9 cellular contexts compared by ENCODE assay signal in genomic region chr6:117481278-117481925, GRCh38. TPM values are rescaled to one million over a fixed set of nuclear protein-coding genes. Genes with fewer than 3 reads are reported as not detected.
DNase-seq lines count a peak whose midpoint lies in the region; ATAC-seq, FAIRE-seq and TF ChIP-seq lines count a peak whose summit lies in the region.
"Had no signal": no experiment of that assay in that cellular context is flagged by ENCODE, and none has a peak within 500 bp of the region (broad histone marks: within the 10 kb centered on the region; RNA-seq: fewer than 3 reads in every experiment).

No MANE protein-coding gene starts in this region.

- DNase-seq in GM10248 (ENCODE audit: extremely low spot score) (peak; percentile 20), T-cell (peak in 13 of 34 experiments; percentile 4 to 40 (median 16)), epithelial cell of prostate (ENCODE audit: low read depth, low spot score) (no peak), sciatic nerve (ENCODE audit: low spot score) (no peak), SHP77 treated with DMSO at 0.1 percent for 48 hours (lab: John Stamatoyannopoulos, UW) (no peak), H54 (ENCODE audit: insufficient read length, low spot score) (no peak), GOT3 (lab: John Stamatoyannopoulos, UW) (no peak)

- CTCF ChIA-PET in GM10248 (lab: Yijun Ruan, JAX), result interaction anchor here (1.2 to 5.1 kb wide), 10 partner anchors 10 to 124 kb away, joined by 3 to 35 read pairs (median 4); no protein-coding TSS in a partner anchor
- CTCF ChIA-PET in T-cell (lab: Charles Lee), result interaction anchor here in 1 of 2 donors (1.1 to 3.5 kb wide), 3 partner anchors 32 to 71 kb away, joined by 3 to 14 read pairs (median 6); no protein-coding TSS in a partner anchor

- no peak for TF ChIP-seq POLR2A in H54 (IDR thresholded peaks at IDR 0.05; ENCODE audit: low read depth, low read length)

- peaks cover 17 to 19% (median 18%) of the 10 kb centered on the region in 3 donors for H3K4me1 Mint-ChIP-seq in T-cell

- peak overlapping the region; percentile 77 to 87 (median 82) for H3K4me3 Mint-ChIP-seq in T-cell

- POLR2A ChIA-PET in GM10248 (lab: Yijun Ruan, JAX), result no interaction called here
- POLR2A ChIA-PET in T-cell (lab: Charles Lee), result no interaction called here

- no peak for FAIRE-seq in H54 (lab: Jason Lieb, UNC)
- FAIRE-seq: TTC549 had no signal

- peaks cover 35 to 37% of the 10 kb centered on the region in 2 donors for H3K27me3 Mint-ChIP-seq in T-cell

- H3K9me3 Mint-ChIP-seq in T-cell, result no peaks in the 10 kb centered on the region

- intact Hi-C loops in sciatic nerve (cut with DNase I), result no loop called here

- H3K27ac ChIP-seq in epithelial cell of prostate, result peak overlapping the region; percentile 74

- peak overlapping the region; percentile 24 to 37 for H3K27ac Mint-ChIP-seq in T-cell

- no peaks in the 10 kb centered on the region for H3K36me3 Mint-ChIP-seq in T-cell

- ATAC-seq in T-cell (replicated peaks in 1 of 4) (peak; percentile 5 to 55 (median 40)), sciatic nerve (peak; percentile 6), HG03520 (IDR thresholded peaks at IDR 0.05; ENCODE audit: unreplicated experiment) (no peak)

- no peak for TF ChIP-seq CTCF in GM10248 (IDR thresholded peaks at IDR 0.05; ENCODE audit: control extremely low read depth, extremely low read depth, low read depth, missing control alignments)

RNA-seq across cellular contexts. Expression of gene DCBLD1, which starts 1.1 kb away (rescaled TPM):
- total RNA-seq in T-cell (1 to 10 TPM; 2.2 to 7.3 (median 4.2) TPM), sciatic nerve (13.6 TPM)

RNA-seq across cellular contexts. Expression of gene ROS1, which starts 55.7 kb away (rescaled TPM):
- total RNA-seq in T-cell (under 1 TPM in 3 of 5 donors, not detected in 2; 0.03 to 0.07 (median 0.06) TPM), sciatic nerve (0.04 TPM)
